In genomic region chr22:23157560-23158515, GRCh38 we compare ENCODE assay signal across 1 cellular context.
A peak's percentile ranks its signal among the peaks of the same experiment; 100 is the strongest.
TF ChIP-seq lines count a peak whose summit lies in the region.

No MANE protein-coding gene starts in this region.

TF ChIP-seq in HepG2, 621 proteins besides CTCF, POLR2A, EP300 and RAD21 (continued from another document):
- TF ChIP-seq HNF4G (IDR thresholded peaks at IDR 0.05; ENCODE audit: borderline replicate concordance, low read depth, low read length): peak; percentile 35; the same call in 1 of the 2 replicates
- TF ChIP-seq HNF4G (CRISPR knock-in tag; IDR thresholded peaks at IDR 0.05; ENCODE audit: borderline replicate concordance, low read depth): no peak; the same call in 1 of the 2 replicates
- TF ChIP-seq MZF1 (CRISPR knock-in tag; IDR thresholded peaks at IDR 0.05; ENCODE audit: borderline replicate concordance): peak; percentile 42; the same call in 1 of the 2 replicates
- no peak for TF ChIP-seq SKI (IDR thresholded peaks at IDR 0.05; ENCODE audit: partially characterized antibody)
